ENCODE assay signal across 12 cellular contexts in the genomic region with DNA sequence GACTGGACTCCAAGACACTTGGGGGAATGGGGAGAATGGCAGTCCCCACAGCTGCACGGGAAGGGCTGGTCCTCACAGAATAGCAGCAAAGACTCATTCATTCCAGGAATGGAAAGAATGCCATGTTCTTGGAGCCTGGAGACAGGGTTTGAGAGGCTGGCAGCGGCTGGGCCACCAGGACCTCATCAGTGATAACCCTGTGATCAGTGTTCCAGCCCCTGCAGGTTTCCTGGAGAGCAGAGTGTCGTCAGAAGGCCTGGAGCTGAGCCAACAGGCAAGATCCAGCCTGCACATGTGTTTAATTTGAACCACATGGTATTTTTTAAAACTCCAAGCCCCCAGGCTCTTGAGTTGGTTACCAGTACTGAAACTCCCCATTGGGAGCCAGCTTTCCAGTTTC. TPM values are rescaled to one million over a fixed set of nuclear protein-coding genes. Genes with fewer than 3 reads are reported as not detected.
DNase-seq lines count a peak whose midpoint lies in the region; ATAC-seq and TF ChIP-seq lines count a peak whose summit lies in the region.
"Had no signal": no experiment of that assay in that cellular context is flagged by ENCODE, and none has a peak within 500 bp of the region (broad histone marks: within the 10 kb centered on the region; RNA-seq: fewer than 3 reads in every experiment).

No MANE protein-coding gene starts in this region.

- BruUV-seq in A673 (replicated peaks; lab: Mats Ljungman, UMichigan), result no TSS peak

- H3K27me3 ChIP-seq in A673 (replicated peaks; ENCODE audit: insufficient read depth, low read depth, low read length, poor library complexity), result no peaks in the 10 kb centered on the region

- H3K9me3 ChIP-seq in A673 (ENCODE audit: low read depth, low read length, poor library complexity, severe bottlenecking), result no peaks in the 10 kb centered on the region

- no peaks in the 10 kb centered on the region for H3K36me3 ChIP-seq in A673 (ENCODE audit: insufficient read depth, low read length, poor library complexity, severe bottlenecking)

- CTCF ChIA-PET in A673 (lab: Charles Lee), result no interaction called here
- CTCF ChIA-PET in WTC11 (lab: Charles Lee), result interaction anchor here (0.8 kb wide), 1 partner anchor 167 kb away, joined by 3 read pairs; no protein-coding TSS in a partner anchor

- no peak for ATAC-seq in HG03108 (IDR thresholded peaks at IDR 0.05; ENCODE audit: unreplicated experiment)
- ATAC-seq in WTC11, result no peak
- ATAC-seq: activated T-cell treated with anti-CD3 and anti-CD28 coated beads, Interleukin-2, amount 50 U/mL, for 4 hours had no signal

- H3K9me3 Mint-ChIP-seq in HFFc6, result peaks cover 16% of the 10 kb centered on the region
- peaks cover 4% of the 10 kb centered on the region for H3K9me3 Mint-ChIP-seq in activated CD4-positive, alpha-beta T cell treated with anti-CD3 and anti-CD28 coated beads, Interleukin-2, amount 10 ng/mL, durations not matched to agents 24 days and 14 days
- peaks cover 12% of the 10 kb centered on the region for H3K9me3 Mint-ChIP-seq in WTC11
- H3K9me3 Mint-ChIP-seq: activated T-cell treated with anti-CD3 and anti-CD28 coated beads, Interleukin-2, amount 50 U/mL, for 4 hours had no signal

- no peak overlapping the region for H3K4me3 ChIP-seq in A673 (ENCODE audit: low read depth, low read length, poor library complexity, severe bottlenecking)
- H3K4me3 ChIP-seq in fibroblast of villous mesenchyme (ENCODE audit: low read depth, low read length), result no peak overlapping the region

- intact Hi-C loops in A673 (cut with micrococcal nuclease; ENCODE audit: unreplicated experiment), result no loop called here
- intact Hi-C loops in activated CD4-positive, alpha-beta T cell treated with anti-CD3 and anti-CD28 coated beads, Interleukin-2, amount 10 ng/mL, durations not matched to agents 24 days and 14 days (cut with micrococcal nuclease), result no loop called here

- H3K4me1 Mint-ChIP-seq in HFFc6 (ENCODE audit: low read depth) (peaks cover 91% of the 10 kb centered on the region), WTC11 (no peaks in the 10 kb centered on the region)
- no peaks in the 10 kb centered on the region for H3K4me1 Mint-ChIP-seq in activated CD4-positive, alpha-beta T cell treated with anti-CD3 and anti-CD28 coated beads, Interleukin-2, amount 10 ng/mL, durations not matched to agents 24 days and 14 days
- H3K4me1 Mint-ChIP-seq: CD14-positive monocyte had no signal

- TF ChIP-seq CTCF in A673 (conservative IDR thresholded peaks at IDR 0.05; ENCODE audit: low read depth, low read length) (no peak), HFFc6 (IDR thresholded peaks at IDR 0.05) (no peak), fibroblast of villous mesenchyme (IDR thresholded peaks at IDR 0.05; ENCODE audit: insufficient read depth, low read depth, low read length) (no peak), WTC11 (IDR thresholded peaks at IDR 0.05) (no peak)

- peak overlapping the region; percentile 18 for H3K27ac ChIP-seq in A673 (ENCODE audit: low read depth, low read length, poor library complexity, severe bottlenecking)

- H3K27me3 Mint-ChIP-seq in HFFc6 (ENCODE audit: insufficient read depth) (peaks cover 9% of the 10 kb centered on the region), WTC11 (ENCODE audit: low read depth) (no peaks in the 10 kb centered on the region)
- no peaks in the 10 kb centered on the region for H3K27me3 Mint-ChIP-seq in activated CD4-positive, alpha-beta T cell treated with anti-CD3 and anti-CD28 coated beads, Interleukin-2, amount 10 ng/mL, durations not matched to agents 24 days and 14 days

- H3K36me3 Mint-ChIP-seq in HFFc6 (ENCODE audit: low read depth) (peaks cover 76% of the 10 kb centered on the region), WTC11 (peaks cover 6% of the 10 kb centered on the region)
- H3K36me3 Mint-ChIP-seq in activated CD4-positive, alpha-beta T cell treated with anti-CD3 and anti-CD28 coated beads, Interleukin-2, amount 10 ng/mL, durations not matched to agents 24 days and 14 days (ENCODE audit: low read depth), result no peaks in the 10 kb centered on the region
- H3K36me3 Mint-ChIP-seq: CD14-positive monocyte had no signal

- peak; percentile 79 for DNase-seq in A673 (ENCODE audit: low spot score)
- DNase-seq in HFFc6, result peak; percentile 84
- DNase-seq in SHP77 treated with DMSO at 0.1 percent for 48 hours (lab: John Stamatoyannopoulos, UW), result peak; percentile 77
- peak; percentile 91 for DNase-seq in fibroblast of villous mesenchyme (ENCODE audit: low read depth)
- no peak for DNase-seq in activated CD4-positive, alpha-beta T cell treated with anti-CD3 and anti-CD28 coated beads, Interleukin-2, amount 10 ng/mL, durations not matched to agents 24 days and 14 days
- no peak for DNase-seq in WTC11 (ENCODE audit: low spot score)
- no peak for DNase-seq in middle frontal gyrus (ENCODE audit: extremely low spot score, low spot score)
- DNase-seq: activated T-cell treated with anti-CD3 and anti-CD28 coated beads, Interleukin-2, amount 50 U/mL, for 4 hours; effector CD4-positive, alpha-beta T cell; stimulated activated CD4-positive, alpha-beta T cell treated with anti-CD3 and anti-CD28 coated beads, Interleukin-2, amount 100 ng/mL, for 48 hours had no signal

- H3K27ac Mint-ChIP-seq in HFFc6 (peak overlapping the region; percentile 94), WTC11 (no peak overlapping the region)
- H3K27ac Mint-ChIP-seq in activated CD4-positive, alpha-beta T cell treated with anti-CD3 and anti-CD28 coated beads, Interleukin-2, amount 10 ng/mL, durations not matched to agents 24 days and 14 days, result no peak overlapping the region

- POLR2A ChIA-PET in A673 (lab: Charles Lee; ENCODE audit: low non-redundant PET), result interaction anchor here (0.6 kb wide), 1 partner anchor 63 kb away, joined by 8 read pairs; a partner anchor contains a TSS
- POLR2A ChIA-PET in WTC11 (lab: Charles Lee), result no interaction called here

- H3K4me3 Mint-ChIP-seq in HFFc6 (peak overlapping the region; percentile 59), WTC11 (no peak overlapping the region)
- H3K4me3 Mint-ChIP-seq in activated CD4-positive, alpha-beta T cell treated with anti-CD3 and anti-CD28 coated beads, Interleukin-2, amount 10 ng/mL, durations not matched to agents 24 days and 14 days, result no peak overlapping the region
- H3K4me3 Mint-ChIP-seq: activated T-cell treated with anti-CD3 and anti-CD28 coated beads, Interleukin-2, amount 50 U/mL, for 4 hours; CD14-positive monocyte had no signal

- H3K4me1 ChIP-seq in A673 (ENCODE audit: insufficient read depth, low read length, poor library complexity, severe bottlenecking), result peaks cover 28% of the 10 kb centered on the region

TF ChIP-seq in WTC11, 78 proteins besides CTCF, POLR2A, EP300 and RAD21 (continues in another document):
- TF ChIP-seq ZNF138 (CRISPR knock-in tag; conservative IDR thresholded peaks at IDR 0.05) (no peak), JAZF1 (CRISPR knock-in tag; IDR thresholded peaks at IDR 0.05) (no peak), EMX1 (CRISPR knock-in tag; IDR thresholded peaks at IDR 0.05) (no peak), RORB (CRISPR knock-in tag; IDR thresholded peaks at IDR 0.05) (no peak), ESRRA (CRISPR knock-in tag; IDR thresholded peaks at IDR 0.05; ENCODE audit: borderline replicate concordance) (no peak), ELF4 (CRISPR knock-in tag; IDR thresholded peaks at IDR 0.05; ENCODE audit: low read depth) (no peak), NFYB (CRISPR knock-in tag; conservative IDR thresholded peaks at IDR 0.05; ENCODE audit: low read depth) (no peak), TEAD4 (CRISPR knock-in tag; IDR thresholded peaks at IDR 0.05) (no peak), GRHL2 (CRISPR knock-in tag; IDR thresholded peaks at IDR 0.05; ENCODE audit: insufficient replicate concordance, severe bottlenecking) (no peak), ZNF423 (CRISPR knock-in tag; IDR thresholded peaks at IDR 0.05) (no peak), NR1H2 (CRISPR knock-in tag; IDR thresholded peaks at IDR 0.05) (no peak), SMAD4 (CRISPR knock-in tag; IDR thresholded peaks at IDR 0.05) (no peak), CREB1 (CRISPR knock-in tag; IDR thresholded peaks at IDR 0.05) (no peak)
- TF ChIP-seq, protein P1, sequence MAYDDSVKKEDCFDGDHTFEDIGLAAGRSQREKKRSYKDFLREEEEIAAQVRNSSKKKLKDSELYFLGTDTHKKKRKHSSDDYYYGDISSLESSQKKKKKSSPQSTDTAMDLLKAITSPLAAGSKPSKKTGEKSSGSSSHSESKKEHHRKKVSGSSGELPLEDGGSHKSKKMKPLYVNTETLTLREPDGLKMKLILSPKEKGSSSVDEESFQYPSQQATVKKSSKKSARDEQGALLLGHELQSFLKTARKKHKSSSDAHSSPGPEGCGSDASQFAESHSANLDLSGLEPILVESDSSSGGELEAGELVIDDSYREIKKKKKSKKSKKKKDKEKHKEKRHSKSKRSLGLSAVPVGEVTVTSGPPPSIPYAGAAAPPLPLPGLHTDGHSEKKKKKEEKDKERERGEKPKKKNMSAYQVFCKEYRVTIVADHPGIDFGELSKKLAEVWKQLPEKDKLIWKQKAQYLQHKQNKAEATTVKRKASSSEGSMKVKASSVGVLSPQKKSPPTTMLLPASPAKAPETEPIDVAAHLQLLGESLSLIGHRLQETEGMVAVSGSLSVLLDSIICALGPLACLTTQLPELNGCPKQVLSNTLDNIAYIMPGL (CRISPR knock-in tag; IDR thresholded peaks at IDR 0.05), result no peak
- TF ChIP-seq, protein P2, sequence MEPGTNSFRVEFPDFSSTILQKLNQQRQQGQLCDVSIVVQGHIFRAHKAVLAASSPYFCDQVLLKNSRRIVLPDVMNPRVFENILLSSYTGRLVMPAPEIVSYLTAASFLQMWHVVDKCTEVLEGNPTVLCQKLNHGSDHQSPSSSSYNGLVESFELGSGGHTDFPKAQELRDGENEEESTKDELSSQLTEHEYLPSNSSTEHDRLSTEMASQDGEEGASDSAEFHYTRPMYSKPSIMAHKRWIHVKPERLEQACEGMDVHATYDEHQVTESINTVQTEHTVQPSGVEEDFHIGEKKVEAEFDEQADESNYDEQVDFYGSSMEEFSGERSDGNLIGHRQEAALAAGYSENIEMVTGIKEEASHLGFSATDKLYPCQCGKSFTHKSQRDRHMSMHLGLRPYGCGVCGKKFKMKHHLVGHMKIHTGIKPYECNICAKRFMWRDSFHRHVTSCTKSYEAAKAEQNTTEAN (CRISPR knock-in tag; IDR thresholded peaks at IDR 0.05), result no peak

RNA-seq across cellular contexts. Expression of a gene that starts 11.3 kb away (rescaled TPM):
- total RNA-seq in A673 (2021) (not detected in 2 replicates), fibroblast of villous mesenchyme (5.8 and 15.1 TPM in 2 replicates), WTC11 (2021) (0.11 to 0.27 TPM in 2 of 3 replicates, not detected in the other)
- 10 to 100 TPM; 41.5 to 67.8 (median 59.2) TPM for total RNA-seq in HFFc6 (2021; fragmentation: NEBNext Ultra II Directional; extraction: Animal tissue kit (Norgen Biotek cat#: 25700))
- total RNA-seq in activated CD4-positive, alpha-beta T cell treated with anti-CD3 and anti-CD28 coated beads, Interleukin-2, amount 10 ng/mL, durations not matched to agents 24 days and 14 days, result not detected in 2 replicates
- total RNA-seq: activated T-cell treated with anti-CD3 and anti-CD28 coated beads, Interleukin-2, amount 50 U/mL, for 4 hours had no signal

Comparison
In these comparisons a context has a peak if more than half of its experiments do, and no peak if none do; other contexts are left out.
1. DNase-seq: peak in A673 (single experiment), HFFc6 (single experiment), SHP77 treated with DMSO at 0.1 percent for 48 hours (single experiment) and fibroblast of villous mesenchyme (single experiment); none in activated CD4-positive, alpha-beta T cell treated with anti-CD3 and anti-CD28 coated beads, Interleukin-2, amount 10 ng/mL, durations not matched to agents 24 days and 14 days (single experiment), WTC11 (single experiment) and middle frontal gyrus (single experiment).